In the genomic region with DNA sequence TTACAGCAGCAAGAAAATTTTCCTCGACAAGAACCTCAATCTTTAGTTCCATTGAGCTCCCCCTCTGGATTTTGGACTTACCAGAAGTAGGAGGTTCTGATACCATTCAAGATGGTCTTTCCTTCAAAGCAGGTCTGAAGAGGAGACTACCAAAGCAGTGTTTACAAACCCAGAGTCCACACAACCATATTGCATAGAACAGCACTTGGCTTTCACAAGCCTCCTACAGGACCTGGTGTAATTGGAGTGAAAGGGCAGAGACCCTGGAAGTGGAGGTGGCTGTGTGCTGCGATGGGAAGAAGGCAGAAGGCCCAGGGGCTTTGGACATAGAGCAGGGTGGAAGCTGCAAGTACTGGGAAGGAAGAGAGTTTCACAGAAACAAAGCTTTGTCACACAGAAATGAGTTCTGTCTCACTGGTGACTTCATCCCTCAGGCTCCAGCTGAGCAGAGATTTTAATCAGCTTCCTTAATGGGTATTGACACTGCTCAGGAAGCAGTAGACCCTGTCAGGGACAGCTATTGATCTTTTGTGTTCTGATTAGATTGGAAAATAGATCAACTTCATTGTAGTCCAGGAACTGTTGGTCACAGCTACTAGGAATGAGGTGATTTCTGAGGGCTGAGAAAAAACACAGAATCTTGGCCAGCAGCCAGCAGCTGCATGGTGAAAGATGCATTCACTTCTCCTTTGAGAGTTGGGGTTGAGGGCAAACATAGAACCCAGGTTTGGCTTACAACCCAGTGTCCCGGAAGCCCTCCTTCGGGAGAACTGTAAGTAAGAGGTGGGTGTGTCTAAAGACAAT, we compare ENCODE assay signal across 9 cellular contexts.
DNase-seq lines count a peak whose midpoint lies in the region; ATAC-seq and TF ChIP-seq lines count a peak whose summit lies in the region.
"Had no signal": no experiment of that assay in that cellular context is flagged by ENCODE, and none has a peak within 500 bp of the region (broad histone marks: within the 10 kb centered on the region; RNA-seq: fewer than 3 reads in every experiment).

No MANE protein-coding gene starts in this region.

- no peaks in the 10 kb centered on the region for H3K79me2 ChIP-seq in neural progenitor cell (ENCODE audit: low read depth)

- ATAC-seq in GM21515 (IDR thresholded peaks at IDR 0.05; ENCODE audit: unreplicated experiment), result no peak

- H3K36me3 ChIP-seq in colonic mucosa, result peaks cover 6% of the 10 kb centered on the region
- H3K36me3 ChIP-seq in neural progenitor cell, result no peaks in the 10 kb centered on the region

- no peak overlapping the region for H3K4me3 ChIP-seq in colonic mucosa
- no peak overlapping the region for H3K4me3 ChIP-seq in neural progenitor cell
- H3K4me3 ChIP-seq: right lobe of liver had no signal

- TF ChIP-seq CTCF in colonic mucosa (IDR thresholded peaks at IDR 0.05), result no peak
- no peak for TF ChIP-seq CTCF in neural progenitor cell (IDR thresholded peaks at IDR 0.05)

- no peaks in the 10 kb centered on the region for H3K4me1 ChIP-seq in colonic mucosa
- peaks cover 9% of the 10 kb centered on the region for H3K4me1 ChIP-seq in neural progenitor cell
- H3K4me1 ChIP-seq: right lobe of liver had no signal

- H3K27ac ChIP-seq in colonic mucosa, result peak overlapping the region; percentile 22
- no peak overlapping the region for H3K27ac ChIP-seq in neural progenitor cell

- peaks cover 5% of the 10 kb centered on the region for H3F3A ChIP-seq in neural progenitor cell (ENCODE audit: low read depth)

- H3K27ac Mint-ChIP-seq in neural progenitor cell, result peak overlapping the region; percentile 88

- H3K27me3 ChIP-seq in colonic mucosa, result no peaks in the 10 kb centered on the region
- no peaks in the 10 kb centered on the region for H3K27me3 ChIP-seq in neural progenitor cell
- H3K27me3 ChIP-seq: right lobe of liver had no signal

- H3K9ac ChIP-seq in colonic mucosa (ENCODE audit: low read depth in 2 of 2, low read length in 2 of 2) (no peak overlapping the region), neural progenitor cell (no peak overlapping the region)

- H3K9me3 ChIP-seq in colonic mucosa (no peaks in the 10 kb centered on the region), neural progenitor cell (ENCODE audit: low read depth) (no peaks in the 10 kb centered on the region)
- H3K9me3 ChIP-seq: right lobe of liver had no signal

- DNase-seq in DMS79 (lab: John Stamatoyannopoulos, UW) (peak; percentile 60), NCI-H128 (lab: John Stamatoyannopoulos, UW; ENCODE audit: unreplicated experiment) (peak; percentile 26), colonic mucosa (peak; percentile 28), neural progenitor cell (ENCODE audit: low spot score) (no peak), NCI-H226 (no peak), LoVo (ENCODE audit: low spot score) (no peak)
- no peak for DNase-seq in activated CD4-positive, CD25-positive, alpha-beta regulatory T cell (lab: John Stamatoyannopoulos, UW)
- DNase-seq: right lobe of liver had no signal

- peak overlapping the region; percentile 29 for H3K4me2 ChIP-seq in neural progenitor cell

- intact Hi-C loops in colonic mucosa (cut with DNase I), result no loop called here

- no peak overlapping the region for H3K4me3 Mint-ChIP-seq in neural progenitor cell

- no peaks in the 10 kb centered on the region for H4K20me1 ChIP-seq in neural progenitor cell (ENCODE audit: low read depth)

- H3K36me3 Mint-ChIP-seq in neural progenitor cell, result peaks cover 3% of the 10 kb centered on the region

- peaks cover 5% of the 10 kb centered on the region for H3K27me3 Mint-ChIP-seq in neural progenitor cell (ENCODE audit: insufficient read depth, low read depth)

- no peak overlapping the region for H2AFZ ChIP-seq in neural progenitor cell (replicated peaks)

- H3K9me3 Mint-ChIP-seq in neural progenitor cell, result no peaks in the 10 kb centered on the region

- peaks cover 29% of the 10 kb centered on the region for H3K4me1 Mint-ChIP-seq in neural progenitor cell

Comparison
In these comparisons a context has a peak if more than half of its experiments do, and no peak if none do; other contexts are left out.
1. DNase-seq: peak in DMS79 (single experiment), NCI-H128 (single experiment) and colonic mucosa (single experiment); none in neural progenitor cell (single experiment), NCI-H226 (single experiment), LoVo (single experiment) and activated CD4-positive, CD25-positive, alpha-beta regulatory T cell (0 of 4).